29 cellular contexts compared by ENCODE assay signal in genomic region chr5:137782055-137782454, GRCh38.
"Had no signal": no experiment of that assay in that cellular context is flagged by ENCODE, and none has a peak within 500 bp of the region (broad histone marks: within the 10 kb centered on the region; RNA-seq: fewer than 3 reads in every experiment).

No MANE protein-coding gene starts in this region.

- H3K27ac Mint-ChIP-seq: immature natural killer cell; mesothelial cell of epicardium; naive B cell; natural killer cell; stimulated activated effector memory CD8-positive, alpha-beta T cell treated with anti-CD3 and anti-CD28 coated beads, Interleukin-12 subunit alpha, Interleukin-12 subunit beta, amount 100 ng/mL, for 72 hours; stimulated activated naive CD8-positive, alpha-beta T cell treated with anti-CD3 and anti-CD28 coated beads, Interleukin-15, amount 100 ng/mL, for 72 hours had no signal

- H3K9me3 Mint-ChIP-seq: immature natural killer cell; natural killer cell; stimulated activated effector memory CD8-positive, alpha-beta T cell treated with anti-CD3 and anti-CD28 coated beads, Interleukin-12 subunit alpha, Interleukin-12 subunit beta, amount 100 ng/mL, for 72 hours; stimulated activated naive CD8-positive, alpha-beta T cell treated with anti-CD3 and anti-CD28 coated beads, Interleukin-15, amount 100 ng/mL, for 72 hours had no signal

- ATAC-seq: left colon; left lung; lower lobe of right lung; natural killer cell; pancreas; right cardiac atrium; stimulated activated effector memory CD8-positive, alpha-beta T cell treated with anti-CD3 and anti-CD28 coated beads, Interleukin-12 subunit alpha, Interleukin-12 subunit beta, amount 100 ng/mL, for 72 hours; stimulated activated naive CD8-positive, alpha-beta T cell treated with anti-CD3 and anti-CD28 coated beads, Interleukin-15, amount 100 ng/mL, for 72 hours had no signal

- H3K4me1 Mint-ChIP-seq: immature natural killer cell; mesothelial cell of epicardium; natural killer cell; stimulated activated effector memory CD8-positive, alpha-beta T cell treated with anti-CD3 and anti-CD28 coated beads, Interleukin-12 subunit alpha, Interleukin-12 subunit beta, amount 100 ng/mL, for 72 hours; stimulated activated naive CD8-positive, alpha-beta T cell treated with anti-CD3 and anti-CD28 coated beads, Interleukin-15, amount 100 ng/mL, for 72 hours had no signal

- H3K27me3 ChIP-seq: left lung, pancreas, sigmoid colon, spleen, testis, thyroid gland, transverse colon, upper lobe of left lung, vagina had no signal

- H3K27ac ChIP-seq: left lung, lower lobe of right lung, pancreas, prostate gland, sigmoid colon, spleen, testis, thyroid gland, transverse colon, upper lobe of left lung, vagina had no signal

- H3K4me3 Mint-ChIP-seq: immature natural killer cell; mesothelial cell of epicardium; naive B cell; natural killer cell; stimulated activated effector memory CD8-positive, alpha-beta T cell treated with anti-CD3 and anti-CD28 coated beads, Interleukin-12 subunit alpha, Interleukin-12 subunit beta, amount 100 ng/mL, for 72 hours; stimulated activated naive CD8-positive, alpha-beta T cell treated with anti-CD3 and anti-CD28 coated beads, Interleukin-15, amount 100 ng/mL, for 72 hours had no signal

- H3K36me3 Mint-ChIP-seq: immature natural killer cell; natural killer cell; stimulated activated effector memory CD8-positive, alpha-beta T cell treated with anti-CD3 and anti-CD28 coated beads, Interleukin-12 subunit alpha, Interleukin-12 subunit beta, amount 100 ng/mL, for 72 hours had no signal

- H3K9me3 ChIP-seq: left lung, lower lobe of right lung, pancreas, prostate gland, sigmoid colon, testis, thyroid gland, transverse colon, upper lobe of left lung, vagina had no signal

- H3K36me3 ChIP-seq: left lung, lower lobe of right lung, pancreas, prostate gland, sigmoid colon, spleen, thyroid gland, transverse colon, upper lobe of left lung, vagina had no signal

- DNase-seq: hypothalamus; immature natural killer cell; kidney; left colon; left lung; lower lobe of right lung; mammary epithelial cell; mesendoderm; naive B cell; natural killer cell; nucleus accumbens; pancreas; posterior cingulate gyrus; retina; right cardiac atrium; sigmoid colon; small intestine; spleen; stimulated activated CD4-positive, alpha-beta T cell treated with anti-CD3 and anti-CD28 coated beads, Interleukin-4, amount 100 ng/mL, for 24 hours; stimulated activated naive CD4-positive, alpha-beta T cell treated with Interleukin-2 at 50 U/mL for 16 hours; stimulated activated naive CD8-positive, alpha-beta T cell treated with anti-CD3 and anti-CD28 coated beads, Interleukin-15, amount 100 ng/mL, for 72 hours; testis; thyroid gland; transverse colon; upper lobe of left lung had no signal

- H3K4me1 ChIP-seq: left lung, lower lobe of right lung, pancreas, prostate gland, sigmoid colon, testis, thyroid gland, transverse colon, upper lobe of left lung, vagina had no signal

- H3K27me3 Mint-ChIP-seq: naive B cell; stimulated activated naive CD8-positive, alpha-beta T cell treated with anti-CD3 and anti-CD28 coated beads, Interleukin-15, amount 100 ng/mL, for 72 hours had no signal

- FAIRE-seq: small intestine had no signal

- H3K4me3 ChIP-seq: left lung, lower lobe of right lung, pancreas, prostate gland, sigmoid colon, spleen, testis, thyroid gland, transverse colon, upper lobe of left lung, vagina had no signal
